In genomic region chr1:29716306-29716705, GRCh38 we compare ENCODE assay signal across 25 cellular contexts.
A peak's percentile ranks its signal among the peaks of the same experiment; 100 is the strongest.
DNase-seq lines count a peak whose midpoint lies in the region; ATAC-seq, FAIRE-seq and TF ChIP-seq lines count a peak whose summit lies in the region.
"Had no signal": no experiment of that assay in that cellular context is flagged by ENCODE, and none has a peak within 500 bp of the region (broad histone marks: within the 10 kb centered on the region; RNA-seq: fewer than 3 reads in every experiment).

No MANE protein-coding gene starts in this region.

- H3K79me2 ChIP-seq in astrocyte (ENCODE audit: insufficient read depth, low read length): no peaks in the 10 kb centered on the region

- H3K9ac ChIP-seq in astrocyte (ENCODE audit: low read length): no peak overlapping the region
- H3K9ac ChIP-seq: BLaER1 treated with 17β-estradiol and CSF1 and Interleukin-3, amounts not matched to agents 10 nM and 100 nM had no signal

- no peak overlapping the region for H3K4me3 ChIP-seq in astrocyte (ENCODE audit: insufficient read depth, low read depth, low read length)
- H3K4me3 ChIP-seq: BLaER1 treated with 17β-estradiol and CSF1 and Interleukin-3, amounts not matched to agents 10 nM and 100 nM; GM12878; GM23338 had no signal

- H3K4me1 ChIP-seq in astrocyte (ENCODE audit: insufficient read depth, low read length): peaks cover 16% of the 10 kb centered on the region
- H3K4me1 ChIP-seq: BE2C had no signal

- peaks cover 10% of the 10 kb centered on the region for H3K9me3 ChIP-seq in astrocyte (ENCODE audit: insufficient read depth, low read depth, low read length)
- H3K9me3 ChIP-seq: BE2C had no signal

- no peak overlapping the region for H3K4me2 ChIP-seq in astrocyte (ENCODE audit: low read length)
- H3K4me2 ChIP-seq: GM23338 had no signal

- H3K4me1 Mint-ChIP-seq in astrocyte (ENCODE audit: low read depth, unreplicated experiment): peaks cover 10% of the 10 kb centered on the region
- H3K4me1 Mint-ChIP-seq in mesothelial cell of epicardium: no peaks in the 10 kb centered on the region
- H3K4me1 Mint-ChIP-seq: CD8-positive, alpha-beta memory T cell; GM23338; H9 had no signal

- no peak overlapping the region for H2AFZ ChIP-seq in astrocyte (ENCODE audit: low read depth, low read length)
- H2AFZ ChIP-seq: GM23338 had no signal

- H3K27ac Mint-ChIP-seq in astrocyte (ENCODE audit: unreplicated experiment): no peak overlapping the region
- no peak overlapping the region for H3K27ac Mint-ChIP-seq in mesothelial cell of epicardium
- H3K27ac Mint-ChIP-seq: CD14-positive monocyte; CD4-positive, alpha-beta T cell; CD8-positive, alpha-beta memory T cell; GM23338; H9 had no signal

- H3K4me3 Mint-ChIP-seq in astrocyte (ENCODE audit: unreplicated experiment) (no peak overlapping the region), mesothelial cell of epicardium (no peak overlapping the region)
- H3K4me3 Mint-ChIP-seq: CD14-positive monocyte; CD4-positive, alpha-beta T cell; CD8-positive, alpha-beta memory T cell; GM23338; H9 had no signal

- H3K36me3 Mint-ChIP-seq in astrocyte (ENCODE audit: low read depth, unreplicated experiment) (no peaks in the 10 kb centered on the region), mesothelial cell of epicardium (no peaks in the 10 kb centered on the region)
- H3K36me3 Mint-ChIP-seq: CD14-positive monocyte had no signal

- no peak for ATAC-seq in left cardiac atrium
- ATAC-seq in HG03457 (IDR thresholded peaks at IDR 0.05; ENCODE audit: unreplicated experiment): no peak
- no peak for ATAC-seq in GM21423 (IDR thresholded peaks at IDR 0.05; ENCODE audit: unreplicated experiment)
- ATAC-seq: GM12878, GM23338, HCT116 had no signal

- no peaks in the 10 kb centered on the region for H4K20me1 ChIP-seq in astrocyte (ENCODE audit: insufficient read depth, low read length)
- H4K20me1 ChIP-seq: BLaER1 treated with 17β-estradiol and CSF1 and Interleukin-3, amounts not matched to agents 10 nM and 100 nM had no signal

- no peaks in the 10 kb centered on the region for H3K27me3 ChIP-seq in astrocyte (ENCODE audit: insufficient read depth, low read length)
- H3K27me3 ChIP-seq: BE2C; BLaER1 treated with 17β-estradiol and CSF1 and Interleukin-3, amounts not matched to agents 10 nM and 100 nM had no signal

- no peak for TF ChIP-seq CTCF in astrocyte (IDR thresholded peaks at IDR 0.05; ENCODE audit: insufficient read depth, low read depth, low read length)
- no peak for TF ChIP-seq CTCF in mesothelial cell of epicardium (IDR thresholded peaks at IDR 0.05; ENCODE audit: unreplicated experiment)

- FAIRE-seq in astrocyte (lab: Jason Lieb, UNC): no peak
- FAIRE-seq: A204.1, D721Med, GM12878, GM19239 had no signal

- peak; percentile 38 for DNase-seq in cardiac septum (ENCODE audit: low spot score)
- DNase-seq in left cardiac atrium: no peak
- DNase-seq in astrocyte (ENCODE audit: low read depth): peak; percentile 9
- DNase-seq in posterior vena cava (ENCODE audit: low spot score): peak; percentile 20
- no peak for DNase-seq in mesothelial cell of epicardium (ENCODE audit: low spot score in 2 of 2, unreplicated experiment in 2 of 2)
- DNase-seq: AML-193; BE2C; CD4-positive, alpha-beta T cell; CD8-positive, alpha-beta memory T cell; DMS 273 treated with DMSO at 0.1 percent for 48 hours; DMS79; EL; GDM1; H9 had no signal

- H3K9me3 Mint-ChIP-seq in astrocyte (ENCODE audit: unreplicated experiment) (peaks cover 41% of the 10 kb centered on the region), mesothelial cell of epicardium (peaks cover 28% of the 10 kb centered on the region)

- H3K27ac ChIP-seq in astrocyte (ENCODE audit: low read depth, low read length): no peak overlapping the region
- H3K27ac ChIP-seq: 22Rv1; BLaER1 treated with 17β-estradiol and CSF1 and Interleukin-3, amounts not matched to agents 10 nM and 100 nM had no signal

- H3K27me3 Mint-ChIP-seq in astrocyte (ENCODE audit: low read depth, unreplicated experiment): peaks cover 43% of the 10 kb centered on the region
- peaks cover 11% of the 10 kb centered on the region for H3K27me3 Mint-ChIP-seq in mesothelial cell of epicardium (ENCODE audit: low read depth)

- intact Hi-C loops in cardiac septum (cut with DNase I) (no loop called here), left cardiac atrium (cut with DNase I) (no loop called here), posterior vena cava (cut with DNase I) (no loop called here)

- no peaks in the 10 kb centered on the region for H3K36me3 ChIP-seq in astrocyte (ENCODE audit: insufficient read depth, low read length)
- H3K36me3 ChIP-seq: BE2C; BLaER1 treated with 17β-estradiol and CSF1 and Interleukin-3, amounts not matched to agents 10 nM and 100 nM had no signal

Comparison
In these comparisons a context has a peak if more than half of its experiments do, and no peak if none do; other contexts are left out.
1. DNase-seq: peak in cardiac septum (single experiment), astrocyte (single experiment) and posterior vena cava (single experiment); none in left cardiac atrium (single experiment) and mesothelial cell of epicardium (0 of 2).